Comparison of ENCODE assay signal across 1 cellular context in genomic region chr19:34364830-34365462, GRCh38.
TF ChIP-seq lines count a peak whose summit lies in the region.

Gene GPI (plus strand): TSS chr19:34365196. CDS start chr19:34365267, 71 bp downstream.

TF ChIP-seq in HEK293, 187 proteins besides CTCF, POLR2A, EP300 and RAD21 (continued from another document):
- TF ChIP-seq ZBTB8A (tag by site-specific recombination; IDR thresholded peaks at IDR 0.05), result peak; percentile 92
- TF ChIP-seq SP7 (tag by site-specific recombination; IDR thresholded peaks at IDR 0.05), result peak; percentile 49; the same call in 1 of the 2 replicates
- no peak for TF ChIP-seq ZNF26 (tag by site-specific recombination; IDR thresholded peaks at IDR 0.05)
- TF ChIP-seq ZBTB44 (tag by site-specific recombination; IDR thresholded peaks at IDR 0.05), result peak; percentile 34; the same call in 1 of the 2 replicates
- TF ChIP-seq ZNF791 (tag by site-specific recombination; IDR thresholded peaks at IDR 0.05), result no peak; the same call in 1 of the 2 replicates
- TF ChIP-seq ZNF701 (tag by site-specific recombination; IDR thresholded peaks at IDR 0.05), result no peak
- peak; percentile 79; the same call in 1 of the 2 replicates for TF ChIP-seq YY1 (tag by site-specific recombination; IDR thresholded peaks at IDR 0.05)
- no peak for TF ChIP-seq REST (tag by site-specific recombination; IDR thresholded peaks at IDR 0.05)
- TF ChIP-seq MEIS1 (CRISPR knock-in tag; IDR thresholded peaks at IDR 0.05; ENCODE audit: borderline replicate concordance), result no peak
- TF ChIP-seq TRIM28 (IDR thresholded peaks at IDR 0.05; ENCODE audit: borderline replicate concordance, low read length), result no peak
- TF ChIP-seq PATZ1 (tag by site-specific recombination; IDR thresholded peaks at IDR 0.05), result 0 out of 2 replicates have a peak, but pooled peaks have one; percentile 36
- TF ChIP-seq ZFHX2 (tag by site-specific recombination; conservative IDR thresholded peaks at IDR 0.05), result peak; percentile 87
- TF ChIP-seq ZSCAN30 (tag by site-specific recombination; IDR thresholded peaks at IDR 0.05), result peak; percentile 57
- TF ChIP-seq ZNF561 (tag by site-specific recombination; IDR thresholded peaks at IDR 0.05; ENCODE audit: borderline replicate concordance), result no peak
- TF ChIP-seq ZNF341 (tag by site-specific recombination; IDR thresholded peaks at IDR 0.05; ENCODE audit: low read depth), result peak; percentile 87
- peak; percentile 4; the same call in 1 of the 2 replicates for TF ChIP-seq ZNF596 (tag by site-specific recombination; IDR thresholded peaks at IDR 0.05)
- 0 out of 2 replicates have a peak, but pooled peaks have one; percentile 18 for TF ChIP-seq ZNF843 (tag by site-specific recombination; IDR thresholded peaks at IDR 0.05)
- peak; percentile 70; the same call in 1 of the 2 replicates for TF ChIP-seq ZNF660 (tag by site-specific recombination; IDR thresholded peaks at IDR 0.05)
- TF ChIP-seq WT1 (tag by site-specific recombination; IDR thresholded peaks at IDR 0.05), result no peak
- peak; percentile 54; the same call in 1 of the 2 replicates for TF ChIP-seq KLF8 (tag by site-specific recombination; IDR thresholded peaks at IDR 0.05)
- no peak for TF ChIP-seq ZNF133 (tag by site-specific recombination; IDR thresholded peaks at IDR 0.05)
- no peak for TF ChIP-seq ZNF600 (tag by site-specific recombination; IDR thresholded peaks at IDR 0.05)
- TF ChIP-seq ZNF24 (tag by site-specific recombination; IDR thresholded peaks at IDR 0.05), result peak; percentile 98
- peak; percentile 71; the same call in 1 of the 2 replicates for TF ChIP-seq ZNF677 (tag by site-specific recombination; IDR thresholded peaks at IDR 0.05)
- TF ChIP-seq EGR2 (tag by site-specific recombination; IDR thresholded peaks at IDR 0.05; ENCODE audit: low read depth), result peak; percentile 41
- peak; percentile 53; the same call in 1 of the 2 replicates for TF ChIP-seq KLF9 (tag by site-specific recombination; IDR thresholded peaks at IDR 0.05; ENCODE audit: low read depth)
- no peak for TF ChIP-seq ZNF837 (tag by site-specific recombination; IDR thresholded peaks at IDR 0.05)
- peak; percentile 52; the same call in 1 of the 2 replicates for TF ChIP-seq ZBTB6 (tag by site-specific recombination; IDR thresholded peaks at IDR 0.05)
- peak; percentile 89 for TF ChIP-seq ZBTB17 (tag by site-specific recombination; IDR thresholded peaks at IDR 0.05)
- 0 out of 2 replicates have a peak, but pooled peaks have one; percentile 10 for TF ChIP-seq ZNF629 (tag by site-specific recombination; IDR thresholded peaks at IDR 0.05)
- peak; percentile 88 for TF ChIP-seq HIC1 (tag by site-specific recombination; IDR thresholded peaks at IDR 0.05)
- TF ChIP-seq ZNF280C (tag by site-specific recombination; IDR thresholded peaks at IDR 0.05), result no peak
- TF ChIP-seq ZBTB11 (tag by site-specific recombination; conservative IDR thresholded peaks at IDR 0.05; ENCODE audit: low read depth), result 0 out of 2 replicates have a peak, but pooled peaks have one; percentile 13
